ENCODE assay signal across 8 cellular contexts in genomic region chrX:134459683-134460004, GRCh38. TPM values are rescaled to one million over a fixed set of nuclear protein-coding genes. Genes with fewer than 3 reads are reported as not detected.
DNase-seq lines count a peak whose midpoint lies in the region; ATAC-seq and TF ChIP-seq lines count a peak whose summit lies in the region.

No MANE protein-coding gene starts in this region.

- H3F3A ChIP-seq in SU-DHL-6 (ENCODE audit: insufficient read depth): no peaks in the 10 kb centered on the region

- no peak overlapping the region for H3K27ac ChIP-seq in SU-DHL-6 (ENCODE audit: low read depth, low read length)

- H3K9me2 ChIP-seq in SU-DHL-6 (replicated peaks; ENCODE audit: insufficient read depth, low read length): no peaks in the 10 kb centered on the region

- peak; percentile 20 for ATAC-seq in GM18867 (IDR thresholded peaks at IDR 0.05; ENCODE audit: unreplicated experiment)
- peak; percentile 9 for ATAC-seq in HG02870 (IDR thresholded peaks at IDR 0.05; ENCODE audit: unreplicated experiment)
- no peak for ATAC-seq in HG03196 (IDR thresholded peaks at IDR 0.05; ENCODE audit: unreplicated experiment)

- no peak for TF ChIP-seq CTCF in SU-DHL-6 (IDR thresholded peaks at IDR 0.05; ENCODE audit: insufficient read depth, low read length, poor library complexity, severe bottlenecking)
- no peak for TF ChIP-seq CTCF in fibroblast of villous mesenchyme (IDR thresholded peaks at IDR 0.05; ENCODE audit: insufficient read depth, low read depth, low read length)

- peak overlapping the region; percentile 93 for H3K4me2 ChIP-seq in SU-DHL-6 (ENCODE audit: low read depth, low read length, poor library complexity, severe bottlenecking)

- peak overlapping the region; percentile 97 for H2AFZ ChIP-seq in SU-DHL-6 (ENCODE audit: low read depth, low read length, severe bottlenecking)

- no peak for DNase-seq in fibroblast of villous mesenchyme (ENCODE audit: low read depth)
- peak; percentile 63 for DNase-seq in retina
- no peak for DNase-seq in DMS 273 treated with DMSO at 0.1 percent for 48 hours (lab: John Stamatoyannopoulos, UW)
- DNase-seq in MV-4-11 (lab: John Stamatoyannopoulos, UW): no peak

- H3K9ac ChIP-seq in SU-DHL-6 (ENCODE audit: low read length): peak overlapping the region; percentile 89

- no peaks in the 10 kb centered on the region for H3K27me3 ChIP-seq in SU-DHL-6 (ENCODE audit: low read length)

- H3K9me3 ChIP-seq in SU-DHL-6 (ENCODE audit: insufficient read depth, low read length): no peaks in the 10 kb centered on the region

- H4K20me1 ChIP-seq in SU-DHL-6 (ENCODE audit: low read depth, low read length): no peaks in the 10 kb centered on the region

- 0 out of 2 replicates have a peak, but pooled peaks cover 2% of the 10 kb centered on the region for H3K36me3 ChIP-seq in SU-DHL-6 (ENCODE audit: low read length)

- peaks cover 41% of the 10 kb centered on the region for H3K79me2 ChIP-seq in SU-DHL-6 (ENCODE audit: insufficient read depth, low read length)

- H3K4me3 ChIP-seq in SU-DHL-6 (ENCODE audit: insufficient read depth, low read length, poor library complexity, severe bottlenecking) (peak overlapping the region; percentile 74), fibroblast of villous mesenchyme (ENCODE audit: low read depth, low read length) (peak overlapping the region; percentile 61)

RNA-seq across cellular contexts. Expression of gene HPRT1, which starts 0.3 kb away (rescaled TPM):
- 6.8 and 17.3 TPM in 2 replicates for total RNA-seq in fibroblast of villous mesenchyme
